Comparison of ENCODE assay signal across 9 cellular contexts in genomic region chr2:105873721-105874120, GRCh38.
DNase-seq lines count a peak whose midpoint lies in the region; ATAC-seq and TF ChIP-seq lines count a peak whose summit lies in the region.
"Had no signal": no experiment of that assay in that cellular context is flagged by ENCODE, and none has a peak within 500 bp of the region (broad histone marks: within the 10 kb centered on the region; RNA-seq: fewer than 3 reads in every experiment).

No MANE protein-coding gene starts in this region.

- no peaks in the 10 kb centered on the region for H3K9me3 ChIP-seq in WERI-Rb-1 (ENCODE audit: severe bottlenecking)

- TF ChIP-seq CTCF in WERI-Rb-1 (IDR thresholded peaks at IDR 0.05; ENCODE audit: low read depth, low read length) = no peak

- DNase-seq in A172 (ENCODE audit: low spot score) (peak; percentile 89), fibroblast of gingiva (ENCODE audit: low read depth) (peak; percentile 12), WERI-Rb-1 (no peak), NCI-H1092 treated with DMSO at 0.1 percent for 48 hours (lab: John Stamatoyannopoulos, UW) (no peak)
- DNase-seq in activated CD4-positive, CD25-positive, alpha-beta regulatory T cell treated with anti-CD3 and anti-CD28 coated beads, Interleukin-2, amount 50 U/mL, for 16 hours (ENCODE audit: low read depth, low spot score) = peak; percentile 34
- peak; percentile 49 to 64 for DNase-seq in stimulated activated CD4-positive, alpha-beta T cell treated with anti-CD3 and anti-CD28 coated beads, Interleukin-2, amount 100 ng/mL, for 48 hours

- no peaks in the 10 kb centered on the region for H3K36me3 ChIP-seq in WERI-Rb-1

- H3K4me3 ChIP-seq in WERI-Rb-1 (ENCODE audit: low read depth, low read length) = no peak overlapping the region

- no peak overlapping the region for H3K27ac ChIP-seq in WERI-Rb-1
- H3K27ac ChIP-seq: epithelial cell of prostate had no signal

- ATAC-seq in GM19023 (IDR thresholded peaks at IDR 0.05; ENCODE audit: unreplicated experiment) (peak; percentile 93), HG03095 (IDR thresholded peaks at IDR 0.05; ENCODE audit: unreplicated experiment) (peak; percentile 92)

- no peaks in the 10 kb centered on the region for H3K27me3 ChIP-seq in WERI-Rb-1 (ENCODE audit: insufficient read depth, low read depth, severe bottlenecking)

Comparison
In these comparisons a context has a peak if more than half of its experiments do, and no peak if none do; other contexts are left out.
1. DNase-seq: peak in A172 (single experiment), activated CD4-positive, CD25-positive, alpha-beta regulatory T cell treated with anti-CD3 and anti-CD28 coated beads, Interleukin-2, amount 50 U/mL, for 16 hours (single experiment), fibroblast of gingiva (single experiment) and stimulated activated CD4-positive, alpha-beta T cell treated with anti-CD3 and anti-CD28 coated beads, Interleukin-2, amount 100 ng/mL, for 48 hours (2 of 2); none in WERI-Rb-1 (single experiment) and NCI-H1092 treated with DMSO at 0.1 percent for 48 hours (single experiment).